In genomic region chr17:8109669-8110455, GRCh38 we compare ENCODE assay signal across 1 cellular context.
TF ChIP-seq lines count a peak whose summit lies in the region.

No MANE protein-coding gene starts in this region.

TF ChIP-seq in K562, 482 proteins besides CTCF, POLR2A, EP300 and RAD21 (continued from another document and continues in another):
- TF ChIP-seq MAFF (IDR thresholded peaks at IDR 0.05; ENCODE audit: low read length) (no peak), BMI1 (IDR thresholded peaks at IDR 0.05; ENCODE audit: low read length) (no peak), PHF20 (IDR thresholded peaks at IDR 0.05; ENCODE audit: partially characterized antibody) (peak; percentile 26), ZNF551 (CRISPR knock-in tag; IDR thresholded peaks at IDR 0.05) (no peak), PATZ1 (CRISPR knock-in tag; IDR thresholded peaks at IDR 0.05; ENCODE audit: borderline replicate concordance) (no peak), CGGBP1 (CRISPR knock-in tag; IDR thresholded peaks at IDR 0.05) (no peak), ZNF778 (CRISPR knock-in tag; IDR thresholded peaks at IDR 0.05) (no peak), CHCHD3 (CRISPR knock-in tag; IDR thresholded peaks at IDR 0.05) (no peak), CTBP1 (IDR thresholded peaks at IDR 0.05; ENCODE audit: borderline replicate concordance) (peak; percentile 95), FOS (IDR thresholded peaks at IDR 0.05; ENCODE audit: extremely low read depth, insufficient read length) (no peak), YY1 (IDR thresholded peaks at IDR 0.05; ENCODE audit: borderline replicate concordance in 1 of 3, control insufficient read depth in 1 of 3, extremely low read depth in 1 of 3, insufficient read depth in 3 of 3, insufficient read length in 1 of 3, insufficient replicate concordance in 2 of 3, low read depth in 1 of 3, low read length in 2 of 3) (peak in 1 of 3 experiments; percentile 29), ZNF316 (IDR thresholded peaks at IDR 0.05) (no peak), POU5F1 (IDR thresholded peaks at IDR 0.05; ENCODE audit: borderline replicate concordance, low read depth, low read length, partially characterized antibody) (no peak), MGA (IDR thresholded peaks at IDR 0.05) (peak; percentile 52; the same call in 1 of the 2 replicates), ZC3H4 (CRISPR knock-in tag; IDR thresholded peaks at IDR 0.05; ENCODE audit: borderline replicate concordance) (no peak), E2F4 (CRISPR knock-in tag; IDR thresholded peaks at IDR 0.05; ENCODE audit: low read depth) (no peak), SP1 (CRISPR knock-in tag; IDR thresholded peaks at IDR 0.05) (no peak), AFF4 (CRISPR knock-in tag; IDR thresholded peaks at IDR 0.05) (no peak), CREB3L1 (IDR thresholded peaks at IDR 0.05; ENCODE audit: borderline replicate concordance, low read depth) (no peak), TFAP4 (CRISPR knock-in tag; IDR thresholded peaks at IDR 0.05; ENCODE audit: borderline replicate concordance) (peak; percentile 66; the same call in 1 of the 2 replicates), XRCC5 (IDR thresholded peaks at IDR 0.05; ENCODE audit: low read depth, low read length) (no peak), CBX3 (IDR thresholded peaks at IDR 0.05; ENCODE audit: borderline replicate concordance in 1 of 2, low read length in 2 of 2) (no peak), RBFOX2 (IDR thresholded peaks at IDR 0.05; ENCODE audit: low read depth, low read length) (peak; percentile 35; the same call in 1 of the 2 replicates), EHMT2 (IDR thresholded peaks at IDR 0.05) (no peak), NONO (IDR thresholded peaks at IDR 0.05; ENCODE audit: low read depth in 2 of 2, low read length in 1 of 2) (no peak), NFIX (CRISPR knock-in tag; IDR thresholded peaks at IDR 0.05; ENCODE audit: low read depth) (no peak), PPARD (CRISPR knock-in tag; IDR thresholded peaks at IDR 0.05) (no peak)
- TF ChIP-seq, protein P1, sequence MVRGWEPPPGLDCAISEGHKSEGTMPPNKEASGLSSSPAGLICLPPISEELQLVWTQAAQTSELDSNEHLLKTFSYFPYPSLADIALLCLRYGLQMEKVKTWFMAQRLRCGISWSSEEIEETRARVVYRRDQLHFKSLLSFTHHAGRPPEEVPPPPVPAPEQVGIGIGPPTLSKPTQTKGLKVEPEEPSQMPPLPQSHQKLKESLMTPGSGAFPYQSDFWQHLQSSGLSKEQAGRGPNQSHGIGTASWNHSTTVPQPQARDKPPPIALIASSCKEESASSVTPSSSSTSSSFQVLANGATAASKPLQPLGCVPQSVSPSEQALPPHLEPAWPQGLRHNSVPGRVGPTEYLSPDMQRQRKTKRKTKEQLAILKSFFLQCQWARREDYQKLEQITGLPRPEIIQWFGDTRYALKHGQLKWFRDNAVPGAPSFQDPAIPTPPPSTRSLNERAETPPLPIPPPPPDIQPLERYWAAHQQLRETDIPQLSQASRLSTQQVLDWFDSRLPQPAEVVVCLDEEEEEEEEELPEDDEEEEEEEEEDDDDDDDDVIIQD (CRISPR knock-in tag; IDR thresholded peaks at IDR 0.05): no peak
- TF ChIP-seq, protein P2, sequence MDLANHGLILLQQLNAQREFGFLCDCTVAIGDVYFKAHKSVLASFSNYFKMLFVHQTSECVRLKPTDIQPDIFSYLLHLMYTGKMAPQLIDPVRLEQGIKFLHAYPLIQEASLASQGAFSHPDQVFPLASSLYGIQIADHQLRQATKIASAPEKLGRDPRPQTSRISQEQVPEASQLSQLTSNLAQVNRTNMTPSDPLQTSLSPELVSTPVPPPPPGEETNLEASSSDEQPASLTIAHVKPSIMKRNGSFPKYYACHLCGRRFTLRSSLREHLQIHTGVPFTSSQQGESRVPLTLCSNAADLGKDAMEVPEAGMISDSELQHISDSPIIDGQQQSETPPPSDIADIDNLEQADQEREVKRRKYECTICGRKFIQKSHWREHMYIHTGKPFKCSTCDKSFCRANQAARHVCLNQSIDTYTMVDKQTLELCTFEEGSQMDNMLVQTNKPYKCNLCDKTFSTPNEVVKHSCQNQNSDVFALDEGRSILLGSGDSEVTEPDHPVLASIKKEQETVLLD (IDR thresholded peaks at IDR 0.05): no peak
